ENCODE assay signal across 34 cellular contexts in the genomic region with DNA sequence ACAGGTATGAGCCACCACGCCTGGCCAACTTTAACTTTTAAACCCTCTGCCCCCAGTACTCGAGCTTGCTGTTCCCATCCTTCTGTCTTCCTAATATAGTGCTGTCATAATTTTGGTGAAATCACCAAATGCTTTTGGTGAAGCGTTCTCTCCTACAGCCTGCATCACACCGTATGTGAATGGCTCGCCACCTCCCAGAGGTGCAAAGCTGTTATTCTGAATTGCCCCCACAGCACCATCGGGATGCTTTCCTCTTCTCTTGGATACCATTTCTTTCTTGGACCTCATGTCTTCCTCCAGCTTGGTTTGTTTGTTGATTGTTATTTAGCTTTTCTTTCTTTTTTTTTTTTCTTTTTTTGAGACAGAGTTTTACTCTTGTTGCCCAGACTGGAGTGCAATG.
"Had no signal": no experiment of that assay in that cellular context is flagged by ENCODE, and none has a peak within 500 bp of the region (broad histone marks: within the 10 kb centered on the region; RNA-seq: fewer than 3 reads in every experiment).

No MANE protein-coding gene starts in this region.

- DNase-seq: Karpas-422, Kasumi-1, MG63, MM.1S, MV-4-11, NCI-H1048, NCI-H1092, NCI-H1092 treated with DMSO at 0.1 percent for 48 hours, NCI-H1105, NCI-H1105 treated with DMSO at 0.1 percent for 48 hours, NCI-H1417, NCI-H1417 treated with DMSO at 0.1 percent for 48 hours, NCI-H1436, NCI-H1436 treated with DMSO at 0.1 percent for 48 hours, NCI-H146, NCI-H1694, NCI-H1694 treated with DMSO at 0.1 percent for 48 hours, NCI-H187, NCI-H187 treated with DMSO at 0.1 percent for 48 hours, NCI-H1930, NCI-H2029, NCI-H2029 treated with DMSO at 0.1 percent for 48 hours, NCI-H2081, NCI-H2081 treated with DMSO at 0.1 percent for 48 hours, NCI-H2107, NCI-H2171, NCI-H2171 treated with DMSO at 0.1 percent for 48 hours, NCI-H2227 treated with DMSO at 0.1 percent for 48 hours, NCI-H226, NCI-H345, NCI-H446, NCI-H446 treated with DMSO at 0.1 percent for 48 hours, NCI-H510A, NCI-H510A treated with DMSO at 0.1 percent for 48 hours had no signal
